Comparison of ENCODE assay signal across 23 cellular contexts in the genomic region with DNA sequence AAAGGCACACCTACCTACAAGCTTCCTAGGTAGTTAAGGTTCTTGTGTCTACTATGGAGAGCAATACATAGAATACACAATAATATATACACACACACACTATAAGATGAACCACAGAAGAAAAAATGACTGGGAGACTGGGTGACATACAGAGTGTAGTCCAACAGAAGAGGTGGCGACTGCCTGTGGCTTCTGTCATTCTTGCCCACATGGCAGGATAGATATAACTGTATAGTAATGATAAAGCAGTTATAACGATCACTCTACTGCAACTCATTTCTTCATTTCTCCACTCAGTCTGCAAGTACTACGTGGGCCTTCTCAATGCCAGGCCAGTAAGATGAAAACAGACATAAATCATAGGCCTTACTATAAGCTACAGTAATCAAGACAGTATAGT.
DNase-seq lines count a peak whose midpoint lies in the region; ATAC-seq, FAIRE-seq and TF ChIP-seq lines count a peak whose summit lies in the region.
"Had no signal": no experiment of that assay in that cellular context is flagged by ENCODE, and none has a peak within 500 bp of the region (broad histone marks: within the 10 kb centered on the region; RNA-seq: fewer than 3 reads in every experiment).

No MANE protein-coding gene starts in this region.

- POLR2A ChIA-PET in activated CD4-positive, alpha-beta T cell treated with anti-CD3 and anti-CD28 coated beads for 36 hours (lab: Charles Lee): no interaction called here

- no peaks in the 10 kb centered on the region for H3K27me3 ChIP-seq in vagina
- H3K27me3 ChIP-seq in tibial nerve: no peaks in the 10 kb centered on the region

- no peaks in the 10 kb centered on the region for H3K27me3 Mint-ChIP-seq in activated CD4-positive, alpha-beta T cell treated with anti-CD3 and anti-CD28 coated beads for 36 hours
- no peaks in the 10 kb centered on the region for H3K27me3 Mint-ChIP-seq in activated T-helper 2 cell treated with anti-CD3 and anti-CD28 coated beads, Interferon-gamma antibody, Interleukin-2, Interleukin-4, amounts not matched to agents 10 μg/mL and 5 μg/mL and 100 μg/mL, durations not matched to agents 14 hours and 24 hours and 36 hours (ENCODE audit: low read depth)

- no peak overlapping the region for H3K27ac Mint-ChIP-seq in activated CD4-positive, alpha-beta T cell treated with anti-CD3 and anti-CD28 coated beads for 36 hours
- H3K27ac Mint-ChIP-seq in activated naive CD4-positive, alpha-beta T cell treated with anti-CD3 and anti-CD28 coated beads, Interleukin-2, amount 50 U/mL, for 72 hours: peak overlapping the region; percentile 38 to 69
- peak overlapping the region; percentile 28 for H3K27ac Mint-ChIP-seq in activated T-helper 2 cell treated with anti-CD3 and anti-CD28 coated beads, Interferon-gamma antibody, Interleukin-2, Interleukin-4, amounts not matched to agents 10 μg/mL and 5 μg/mL and 100 μg/mL, durations not matched to agents 14 hours and 24 hours and 36 hours

- H3K4me3 Mint-ChIP-seq in activated CD4-positive, alpha-beta T cell treated with anti-CD3 and anti-CD28 coated beads for 36 hours: no peak overlapping the region
- H3K4me3 Mint-ChIP-seq in activated T-helper 2 cell treated with anti-CD3 and anti-CD28 coated beads, Interferon-gamma antibody, Interleukin-2, Interleukin-4, amounts not matched to agents 10 μg/mL and 5 μg/mL and 100 μg/mL, durations not matched to agents 14 hours and 24 hours and 36 hours (ENCODE audit: low read depth): no peak overlapping the region

- ATAC-seq in activated CD4-positive, alpha-beta T cell treated with anti-CD3 and anti-CD28 coated beads for 36 hours: peak; percentile 86
- ATAC-seq in activated naive CD4-positive, alpha-beta T cell treated with anti-CD3 and anti-CD28 coated beads, Interleukin-2, amount 50 U/mL, for 72 hours: peak; percentile 67 to 84

- peaks cover 62% of the 10 kb centered on the region for H3K4me1 Mint-ChIP-seq in activated CD4-positive, alpha-beta T cell treated with anti-CD3 and anti-CD28 coated beads for 36 hours
- H3K4me1 Mint-ChIP-seq in activated T-helper 2 cell treated with anti-CD3 and anti-CD28 coated beads, Interferon-gamma antibody, Interleukin-2, Interleukin-4, amounts not matched to agents 10 μg/mL and 5 μg/mL and 100 μg/mL, durations not matched to agents 14 hours and 24 hours and 36 hours (ENCODE audit: low read depth): peaks cover 48% of the 10 kb centered on the region

- DNase-seq in activated CD4-positive, alpha-beta T cell treated with anti-CD3 and anti-CD28 coated beads for 36 hours: no peak
- DNase-seq in activated CD4-positive, alpha-beta T cell treated with anti-CD3 and anti-CD28 coated beads for 4 hours: no peak
- DNase-seq in activated naive CD4-positive, alpha-beta T cell treated with anti-CD3 and anti-CD28 coated beads, Interleukin-2, amount 50 U/mL, for 72 hours (ENCODE audit: low spot score in 2 of 2): no peak
- DNase-seq in activated naive CD4-positive, alpha-beta T cell treated with anti-CD3 and anti-CD28 coated beads, Interleukin-2, amount 50 U/mL, for 16 hours: no peak
- no peak for DNase-seq in activated T-helper 2 cell treated with anti-CD3 and anti-CD28 coated beads, Interferon-gamma antibody, Interleukin-2, Interleukin-4, amounts not matched to agents 10 μg/mL and 5 μg/mL and 100 μg/mL, durations not matched to agents 14 hours and 24 hours and 36 hours (ENCODE audit: low spot score)
- DNase-seq in vagina (ENCODE audit: extremely low spot score in 2 of 2) (peak; percentile 6 to 19), tibial nerve (ENCODE audit: low spot score in 2 of 2) (no peak), GM12892 (ENCODE audit: insufficient read length) (no peak)
- DNase-seq: 8988T, ACHN, DMS153, GM23248, H7, Karpas-422, NCI-H1092, NCI-H1417 treated with DMSO at 0.1 percent for 48 hours, NCI-H1694 treated with DMSO at 0.1 percent for 48 hours, NCI-H2081, NCI-H226, NCI-H510A, NCI-H69, Right ventricle myocardium superior, RPMI8226 had no signal

- no peak for FAIRE-seq in GM12892 (lab: Jason Lieb, UNC)

- no peaks in the 10 kb centered on the region for H3K36me3 ChIP-seq in vagina
- H3K36me3 ChIP-seq in tibial nerve: no peaks in the 10 kb centered on the region

- TF ChIP-seq POLR2A in vagina (IDR thresholded peaks at IDR 0.05) (no peak), tibial nerve (IDR thresholded peaks at IDR 0.05) (no peak), GM12892 (IDR thresholded peaks at IDR 0.05; ENCODE audit: low read depth, low read length) (no peak)

- WGBS in tibial nerve, 2 donors: 97 to 100% methylated on average over 3 of the region's 3 CpGs

- no peaks in the 10 kb centered on the region for H3K9me3 Mint-ChIP-seq in activated CD4-positive, alpha-beta T cell treated with anti-CD3 and anti-CD28 coated beads for 36 hours (ENCODE audit: low read depth)
- peaks cover 0 to 22% of the 10 kb centered on the region in 2 donors for H3K9me3 Mint-ChIP-seq in activated naive CD4-positive, alpha-beta T cell treated with anti-CD3 and anti-CD28 coated beads, Interleukin-2, amount 50 U/mL, for 72 hours
- H3K9me3 Mint-ChIP-seq in activated T-helper 2 cell treated with anti-CD3 and anti-CD28 coated beads, Interferon-gamma antibody, Interleukin-2, Interleukin-4, amounts not matched to agents 10 μg/mL and 5 μg/mL and 100 μg/mL, durations not matched to agents 14 hours and 24 hours and 36 hours: peaks cover 23% of the 10 kb centered on the region

- H3K4me1 ChIP-seq in vagina (no peaks in the 10 kb centered on the region), tibial nerve (no peaks in the 10 kb centered on the region)

- TF ChIP-seq CTCF in vagina (IDR thresholded peaks at IDR 0.05) (no peak), tibial nerve (IDR thresholded peaks at IDR 0.05) (no peak)

- intact Hi-C loops in activated CD4-positive, alpha-beta T cell treated with anti-CD3 and anti-CD28 coated beads for 36 hours (cut with DNase I, micrococcal nuclease): no loop called here
- intact Hi-C loops in activated T-helper 2 cell treated with anti-CD3 and anti-CD28 coated beads, Interferon-gamma antibody, Interleukin-2, Interleukin-4, amounts not matched to agents 10 μg/mL and 5 μg/mL and 100 μg/mL, durations not matched to agents 14 hours and 24 hours and 36 hours (cut with micrococcal nuclease): no loop called here
- intact Hi-C loops in vagina (cut with DNase I): no loop called here

- no peak for TF ChIP-seq EP300 in tibial nerve (IDR thresholded peaks at IDR 0.05)

- CTCF ChIA-PET in activated CD4-positive, alpha-beta T cell treated with anti-CD3 and anti-CD28 coated beads for 36 hours (lab: Charles Lee): interaction anchor here (1.1 to 1.4 kb wide), 3 partner anchors 24 to 575 kb away, joined by 3 to 6 read pairs (median 6); no protein-coding TSS in a partner anchor

- H3K4me3 ChIP-seq in vagina: no peak overlapping the region
- H3K4me3 ChIP-seq in tibial nerve: no peak overlapping the region
- H3K4me3 ChIP-seq: GM23248 had no signal

- no peaks in the 10 kb centered on the region for H3K9me3 ChIP-seq in vagina
- H3K9me3 ChIP-seq in tibial nerve: peaks cover 0 to 13% (median 3%) of the 10 kb centered on the region in 4 donors

- H3K27ac ChIP-seq in vagina (no peak overlapping the region), tibial nerve (no peak overlapping the region)
- H3K27ac ChIP-seq: GM23248 had no signal

- H3K36me3 Mint-ChIP-seq in activated CD4-positive, alpha-beta T cell treated with anti-CD3 and anti-CD28 coated beads for 36 hours (ENCODE audit: low read depth): peaks cover 32% of the 10 kb centered on the region
- H3K36me3 Mint-ChIP-seq in activated naive CD4-positive, alpha-beta T cell treated with anti-CD3 and anti-CD28 coated beads, Interleukin-2, amount 50 U/mL, for 72 hours: peaks cover 4 to 31% of the 10 kb centered on the region in 2 donors
- H3K36me3 Mint-ChIP-seq in activated T-helper 2 cell treated with anti-CD3 and anti-CD28 coated beads, Interferon-gamma antibody, Interleukin-2, Interleukin-4, amounts not matched to agents 10 μg/mL and 5 μg/mL and 100 μg/mL, durations not matched to agents 14 hours and 24 hours and 36 hours (ENCODE audit: low read depth): peaks cover 58% of the 10 kb centered on the region

Comparison
In these comparisons a context has a peak if more than half of its experiments do, and no peak if none do; other contexts are left out.
1. DNase-seq: peak in vagina (2 of 2); none in activated CD4-positive, alpha-beta T cell treated with anti-CD3 and anti-CD28 coated beads for 36 hours (single experiment), activated CD4-positive, alpha-beta T cell treated with anti-CD3 and anti-CD28 coated beads for 4 hours (0 of 2), activated naive CD4-positive, alpha-beta T cell treated with anti-CD3 and anti-CD28 coated beads, Interleukin-2, amount 50 U/mL, for 72 hours (0 of 2), activated naive CD4-positive, alpha-beta T cell treated with anti-CD3 and anti-CD28 coated beads, Interleukin-2, amount 50 U/mL, for 16 hours (single experiment), activated T-helper 2 cell treated with anti-CD3 and anti-CD28 coated beads, Interferon-gamma antibody, Interleukin-2, Interleukin-4, amounts not matched to agents 10 μg/mL and 5 μg/mL and 100 μg/mL, durations not matched to agents 14 hours and 24 hours and 36 hours (single experiment), tibial nerve (0 of 2) and GM12892 (single experiment).